Comparison of ENCODE assay signal across 8 cellular contexts in the genomic region with DNA sequence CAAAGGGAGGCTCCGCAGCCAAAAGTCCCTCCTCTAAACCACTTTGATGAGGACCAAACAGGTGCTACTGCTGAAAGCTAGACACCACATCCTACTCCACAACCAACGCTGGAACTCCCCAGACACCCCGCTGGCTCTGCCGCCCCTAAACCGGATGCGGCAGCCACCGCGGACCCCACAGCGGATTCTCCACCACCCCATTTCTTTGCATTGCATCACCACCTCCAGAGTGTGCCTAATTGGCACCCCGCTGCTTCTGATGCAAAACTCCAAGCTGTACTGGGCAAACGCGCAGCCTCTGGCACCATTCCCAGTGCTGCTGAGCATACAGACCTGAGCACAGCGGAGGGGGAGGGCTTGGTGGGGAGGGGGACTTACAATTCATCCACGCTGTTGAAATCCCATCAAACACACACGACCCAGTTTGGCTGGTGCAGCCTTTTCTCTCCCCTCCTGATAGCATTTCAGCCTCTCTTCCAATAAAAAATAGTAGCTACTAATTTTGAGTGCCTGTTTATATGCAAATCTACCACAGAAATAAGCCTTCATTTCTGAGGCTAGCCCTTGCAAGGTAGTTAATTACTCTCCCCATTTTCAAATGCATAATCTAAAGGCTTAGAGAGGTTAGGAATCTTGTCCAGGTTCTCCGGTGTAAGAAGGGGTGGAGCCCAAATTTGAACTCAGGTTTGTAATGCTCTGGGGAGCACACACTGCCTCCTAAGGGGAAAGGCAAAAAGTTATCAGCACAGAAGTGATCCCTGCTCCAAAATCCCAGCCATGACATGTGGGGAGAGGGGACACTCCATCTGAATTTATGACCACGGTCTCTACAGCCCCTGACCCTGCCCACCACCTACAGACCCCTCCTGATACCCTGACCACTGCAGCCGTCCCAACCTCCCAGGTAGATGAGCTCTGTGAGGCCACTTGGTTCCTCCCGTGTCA. TPM values are rescaled to one million over a fixed set of nuclear protein-coding genes. Genes with fewer than 3 reads are reported as not detected.
DNase-seq lines count a peak whose midpoint lies in the region; ATAC-seq and TF ChIP-seq lines count a peak whose summit lies in the region.

No MANE protein-coding gene starts in this region.

- no peaks in the 10 kb centered on the region for H3K36me3 ChIP-seq in BE2C
- no peaks in the 10 kb centered on the region for H3K36me3 ChIP-seq in esophagus squamous epithelium
- no peaks in the 10 kb centered on the region for H3K36me3 ChIP-seq in suprapubic skin

- H3K9me3 ChIP-seq in BE2C (no peaks in the 10 kb centered on the region), esophagus squamous epithelium (no peaks in the 10 kb centered on the region), suprapubic skin (no peaks in the 10 kb centered on the region)

- 17 to 26% methylated on average over 11 to 19 of the region's 19 CpGs for WGBS in esophagus squamous epithelium, 2 donors
- WGBS in suprapubic skin, result 16% methylated on average over 19 of the region's 19 CpGs

- TF ChIP-seq POLR2A in esophagus squamous epithelium (IDR thresholded peaks at IDR 0.05), result no peak
- no peak for TF ChIP-seq POLR2A in suprapubic skin (IDR thresholded peaks at IDR 0.05)

- ATAC-seq in GM19397 (IDR thresholded peaks at IDR 0.05; ENCODE audit: unreplicated experiment), result peak; percentile 69
- ATAC-seq in HG03521 (IDR thresholded peaks at IDR 0.05; ENCODE audit: unreplicated experiment), result peak; percentile 63
- ATAC-seq in omental fat pad (ENCODE audit: low FRiP score), result peak; percentile 67

- H3K4me3 ChIP-seq in BE2C (ENCODE audit: low read depth, low read length) (peak overlapping the region; percentile 69), esophagus squamous epithelium (peak overlapping the region in 3 of 4 donors; percentile 19 to 55 (median 49)), suprapubic skin (peak overlapping the region; percentile 51)

- H3K27ac ChIP-seq in esophagus squamous epithelium (peak overlapping the region; percentile 75 to 90 (median 88)), suprapubic skin (peak overlapping the region; percentile 91)

- H3K4me1 ChIP-seq in BE2C (peaks cover 39% of the 10 kb centered on the region), esophagus squamous epithelium (peaks cover 12 to 42% (median 18%) of the 10 kb centered on the region in 3 donors), suprapubic skin (peaks cover 30% of the 10 kb centered on the region)

- TF ChIP-seq CTCF in BE2C (IDR thresholded peaks at IDR 0.05; ENCODE audit: low read depth, low read length) (no peak), esophagus squamous epithelium (IDR thresholded peaks at IDR 0.05) (no peak), omental fat pad (IDR thresholded peaks at IDR 0.05) (no peak), suprapubic skin (IDR thresholded peaks at IDR 0.05) (no peak)

- intact Hi-C loops in esophagus squamous epithelium (cut with DNase I), result no loop called here

- TF ChIP-seq EP300 in suprapubic skin (IDR thresholded peaks at IDR 0.05), result no peak

- H3K27me3 ChIP-seq in BE2C (no peaks in the 10 kb centered on the region), esophagus squamous epithelium (peaks cover 0 to 15% (median 0%) of the 10 kb centered on the region in 4 donors), suprapubic skin (no peaks in the 10 kb centered on the region)

- DNase-seq in BE2C (peak; percentile 85), NCI-H774 (lab: John Stamatoyannopoulos, UW) (peak; percentile 93), esophagus squamous epithelium (lab: John Stamatoyannopoulos, UW) (no peak), omental fat pad (ENCODE audit: low spot score) (peak; percentile 83), suprapubic skin (ENCODE audit: low spot score in 2 of 2) (peak; percentile 87 to 89)
- DNase-seq in activated CD8-positive, alpha-beta memory T cell treated with anti-CD3 and anti-CD28 coated beads, Interleukin-2, amount 50 U/mL, for 48 hours, result peak; percentile 91

RNA-seq across cellular contexts. Expression of gene RGS16, which starts 12.2 kb away (rescaled TPM):
- 279 TPM for polyA plus RNA-seq in BE2C (2012; ENCODE audit: insufficient read depth, insufficient read length, low read depth)
- 1 to 10 TPM; 1.1 to 2.2 (median 1.3) TPM for total RNA-seq in esophagus squamous epithelium
- 10 to 100 TPM in 2 of 4 donors, 1 to 10 TPM in 2; 4.1 to 38.9 (median 12.1) TPM for total RNA-seq in omental fat pad
- total RNA-seq in suprapubic skin, result 1 to 10 TPM in 2 of 4 donors, under 1 TPM in 2; 0.40 to 3.6 (median 1.8) TPM

RNA-seq across cellular contexts. Expression of gene RNASEL, which starts 27.3 kb away (rescaled TPM):
- 1.3 TPM for polyA plus RNA-seq in BE2C (2012; ENCODE audit: insufficient read depth, insufficient read length, low read depth)
- total RNA-seq in esophagus squamous epithelium, result 1 to 10 TPM; 5.6 to 9.5 (median 7.5) TPM
- 10 to 100 TPM in 2 of 4 donors, 1 to 10 TPM in 2; 4.8 to 12.6 (median 9.4) TPM for total RNA-seq in omental fat pad
- total RNA-seq in suprapubic skin, result 10 to 100 TPM in 1 of 4 donors, 1 to 10 TPM in 3; 4.1 to 10.7 (median 6.2) TPM
